Comparison of ENCODE assay signal across 15 cellular contexts in the genomic region with DNA sequence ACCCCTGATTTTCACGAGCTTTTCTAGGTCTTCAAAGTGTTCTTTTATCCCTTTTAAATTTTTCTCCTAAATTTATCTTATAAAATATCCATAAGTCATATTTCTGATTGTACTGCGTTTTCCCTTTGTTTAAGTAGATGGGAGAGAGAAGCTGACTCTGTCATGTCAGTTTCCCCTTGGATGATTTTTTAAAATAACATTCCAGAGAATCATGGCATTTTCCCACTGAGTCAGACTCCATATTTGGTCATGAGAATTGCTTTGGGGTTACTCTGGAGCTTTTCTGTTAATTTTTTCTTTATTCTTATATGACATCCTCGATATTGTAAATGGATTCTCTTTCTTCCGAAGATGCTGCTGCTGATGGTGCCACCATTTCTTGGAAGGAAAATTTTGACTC. TPM values are rescaled to one million over a fixed set of nuclear protein-coding genes. Genes with fewer than 3 reads are reported as not detected.
DNase-seq lines count a peak whose midpoint lies in the region; ATAC-seq and TF ChIP-seq lines count a peak whose summit lies in the region.
"Had no signal": no experiment of that assay in that cellular context is flagged by ENCODE, and none has a peak within 500 bp of the region (broad histone marks: within the 10 kb centered on the region; RNA-seq: fewer than 3 reads in every experiment).

No MANE protein-coding gene starts in this region.

- no peaks in the 10 kb centered on the region for H3K36me3 ChIP-seq in adipocyte (ENCODE audit: control insufficient read depth, insufficient read depth, low read length, severe bottlenecking)
- H3K36me3 ChIP-seq in mucosa of descending colon (ENCODE audit: low read depth), result no peaks in the 10 kb centered on the region
- H3K36me3 ChIP-seq: sigmoid colon had no signal

- no peaks in the 10 kb centered on the region for H3K27me3 ChIP-seq in adipocyte (replicated peaks; ENCODE audit: control insufficient read depth, insufficient read depth, low read length)
- H3K27me3 ChIP-seq: heart left ventricle, sigmoid colon had no signal

- intact Hi-C loops in mucosa of descending colon (cut with DNase I, micrococcal nuclease), result no loop called here

- DNase-seq in EL (peak; percentile 74), adipocyte (ENCODE audit: low read depth) (peak; percentile 83), fibroblast of pulmonary artery (ENCODE audit: low read depth) (peak; percentile 55), skeletal muscle cell (ENCODE audit: low read depth) (peak; percentile 41), mucosa of descending colon (no peak)
- no peak for DNase-seq in central memory CD4-positive, alpha-beta T cell
- DNase-seq: CD8-positive, alpha-beta memory T cell; H9; heart left ventricle; left ventricle myocardium inferior; nephron progenitor cell; sigmoid colon; stimulated activated naive CD8-positive, alpha-beta T cell treated with anti-CD3 and anti-CD28 coated beads, Interleukin-15, amount 100 ng/mL, for 72 hours had no signal

- TF ChIP-seq CTCF in fibroblast of pulmonary artery (IDR thresholded peaks at IDR 0.05; ENCODE audit: low read length, missing control alignments), result no peak
- no peak for TF ChIP-seq CTCF in mucosa of descending colon (IDR thresholded peaks at IDR 0.05)

- H3K4me1 ChIP-seq in adipocyte (ENCODE audit: control insufficient read depth, insufficient read depth, low read length), result peaks cover 8% of the 10 kb centered on the region
- no peaks in the 10 kb centered on the region for H3K4me1 ChIP-seq in mucosa of descending colon (ENCODE audit: low read depth)
- H3K4me1 ChIP-seq: sigmoid colon had no signal

- H3K9ac ChIP-seq in adipocyte (ENCODE audit: low read length), result no peak overlapping the region

- no peaks in the 10 kb centered on the region for H3K9me3 ChIP-seq in adipocyte (ENCODE audit: control insufficient read depth, low read length)
- H3K9me3 ChIP-seq in mucosa of descending colon, result no peaks in the 10 kb centered on the region
- H3K9me3 ChIP-seq: heart left ventricle, left ventricle myocardium inferior, sigmoid colon had no signal

- no peak overlapping the region for H3K4me3 ChIP-seq in adipocyte (ENCODE audit: low read length)
- H3K4me3 ChIP-seq in fibroblast of pulmonary artery (replicated peaks; ENCODE audit: low read depth, low read length), result no peak overlapping the region
- H3K4me3 ChIP-seq in skeletal muscle cell (ENCODE audit: low read depth, low read length), result no peak overlapping the region
- H3K4me3 ChIP-seq in mucosa of descending colon, result no peak overlapping the region
- H3K4me3 ChIP-seq: heart left ventricle, left ventricle myocardium inferior, sigmoid colon had no signal

- ATAC-seq in mucosa of descending colon (no peak), HG02798 (IDR thresholded peaks at IDR 0.05; ENCODE audit: poor library complexity, unreplicated experiment) (no peak), HG03520 (IDR thresholded peaks at IDR 0.05; ENCODE audit: unreplicated experiment) (no peak)
- ATAC-seq: stimulated activated naive CD8-positive, alpha-beta T cell treated with anti-CD3 and anti-CD28 coated beads, Interleukin-15, amount 100 ng/mL, for 72 hours had no signal

RNA-seq across cellular contexts. Expression of gene UMPS, which starts 28.6 kb away (rescaled TPM):
- 10 to 100 TPM; 22.6 to 25.7 (median 23.6) TPM for total RNA-seq in mucosa of descending colon

Comparison
In these comparisons a context has a peak if more than half of its experiments do, and no peak if none do; other contexts are left out.
1. DNase-seq: peak in EL (single experiment), adipocyte (single experiment), fibroblast of pulmonary artery (single experiment) and skeletal muscle cell (single experiment); none in central memory CD4-positive, alpha-beta T cell (single experiment) and mucosa of descending colon (0 of 3).